In genomic region chr1:154669464-154670282, GRCh38 we compare ENCODE assay signal across 8 cellular contexts.
DNase-seq lines count a peak whose midpoint lies in the region; ATAC-seq, FAIRE-seq and TF ChIP-seq lines count a peak whose summit lies in the region.

No MANE protein-coding gene starts in this region.

- no peaks in the 10 kb centered on the region for H3K4me1 ChIP-seq in left lung

- H3K36me3 ChIP-seq in left lung = no peaks in the 10 kb centered on the region

- no peak overlapping the region for H3K4me3 ChIP-seq in choroid plexus epithelial cell (ENCODE audit: low read depth, low read length)
- H3K4me3 ChIP-seq in left lung = no peak overlapping the region

- TF ChIP-seq CTCF in D721Med (IDR thresholded peaks at IDR 0.05; ENCODE audit: insufficient read depth, missing control alignments) (peak; percentile 100), choroid plexus epithelial cell (conservative IDR thresholded peaks at IDR 0.05; ENCODE audit: low read depth, low read length) (peak; percentile 95), left lung (IDR thresholded peaks at IDR 0.05) (peak; percentile 77)

- intact Hi-C loops in left lung (cut with DNase I) = loop anchor here in 1 of 2 donors (2.0 kb wide), 1 partner anchor 209 kb away; no protein-coding TSS in a partner anchor

- no peak overlapping the region for H3K27ac ChIP-seq in left lung

- ATAC-seq in HG02885 (IDR thresholded peaks at IDR 0.05; ENCODE audit: poor library complexity, unreplicated experiment) (peak; percentile 58), left lung (peak; percentile 100)

- no peaks in the 10 kb centered on the region for H3K27me3 ChIP-seq in left lung

- peak; percentile 55 for FAIRE-seq in D721Med (lab: Jason Lieb, UNC)

- DNase-seq in D721Med (ENCODE audit: insufficient read length, low spot score) (peak; percentile 78), NCI-H446 treated with DMSO at 0.1 percent for 48 hours (lab: John Stamatoyannopoulos, UW) (peak; percentile 53), choroid plexus epithelial cell (ENCODE audit: low read depth) (peak; percentile 91), left lung (peak; percentile 65 to 81), mesenteric fat pad (ENCODE audit: low spot score) (no peak)
- peak; percentile 73 to 74 for DNase-seq in activated CD4-positive, alpha-beta T cell treated with anti-CD3 and anti-CD28 coated beads for 4 hours
- peak; percentile 54 to 61 for DNase-seq in stimulated activated CD4-positive, alpha-beta T cell treated with anti-CD3 and anti-CD28 coated beads, Interleukin-4, amount 100 ng/mL, for 48 hours (ENCODE audit: low read depth in 2 of 2)

- H3K9me3 ChIP-seq in left lung = no peaks in the 10 kb centered on the region
